Comparison of ENCODE assay signal across 19 cellular contexts in the genomic region with DNA sequence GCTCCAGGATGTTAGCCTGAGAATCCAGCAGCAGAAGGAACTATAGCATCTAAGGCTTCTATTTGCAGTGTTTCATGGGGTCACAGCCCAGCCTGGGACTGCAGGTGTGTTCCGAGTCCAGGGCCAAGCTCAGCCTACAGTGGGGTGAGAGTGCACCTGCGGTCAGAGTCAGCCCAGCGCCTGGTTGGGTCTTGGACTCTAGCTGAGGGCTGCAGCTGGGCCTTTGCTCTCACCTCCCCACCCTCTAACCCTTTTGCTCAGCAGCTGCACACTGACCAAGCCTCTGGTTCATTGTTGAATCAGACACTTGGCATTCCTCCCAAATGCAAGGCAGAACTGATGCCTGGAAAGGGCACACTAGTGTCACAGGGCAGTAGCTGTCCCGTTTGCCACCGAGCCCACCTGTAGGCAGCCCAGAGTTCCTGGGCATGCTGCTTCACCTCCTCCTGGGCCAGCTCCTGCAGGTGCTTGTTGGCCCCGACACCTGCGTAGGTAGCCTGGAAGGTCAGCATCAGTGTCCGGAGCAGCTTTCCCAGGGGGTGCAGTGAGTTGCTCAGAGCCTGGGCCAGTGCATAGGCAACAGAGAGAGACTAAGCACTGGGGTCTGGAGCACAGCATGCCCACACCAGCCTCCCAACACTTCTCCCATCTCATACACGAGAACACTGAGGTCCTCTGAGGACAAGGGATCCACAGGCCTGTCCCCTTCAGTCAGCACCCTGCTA. TPM values are rescaled to one million over a fixed set of nuclear protein-coding genes. Genes with fewer than 3 reads are reported as not detected.
DNase-seq lines count a peak whose midpoint lies in the region; ATAC-seq and TF ChIP-seq lines count a peak whose summit lies in the region.
"Had no signal": no experiment of that assay in that cellular context is flagged by ENCODE, and none has a peak within 500 bp of the region (broad histone marks: within the 10 kb centered on the region; RNA-seq: fewer than 3 reads in every experiment).

No MANE protein-coding gene starts in this region.

- no peaks in the 10 kb centered on the region for H3K9me3 ChIP-seq in MG63
- no peaks in the 10 kb centered on the region for H3K9me3 ChIP-seq in CD8-positive, alpha-beta T cell (ENCODE audit: low read length)
- H3K9me3 ChIP-seq: gastrocnemius medialis, thoracic aorta had no signal

- no peak for TF ChIP-seq CTCF in glutamatergic neuron (IDR thresholded peaks at IDR 0.05; ENCODE audit: partially characterized antibody, unreplicated experiment)
- no peak for TF ChIP-seq CTCF in CD8-positive, alpha-beta T cell (IDR thresholded peaks at IDR 0.05)

- no peak for ATAC-seq in HG03139 (IDR thresholded peaks at IDR 0.05; ENCODE audit: unreplicated experiment)
- no peak for ATAC-seq in GM18511 (IDR thresholded peaks at IDR 0.05; ENCODE audit: unreplicated experiment)
- ATAC-seq in CD8-positive, alpha-beta T cell: no peak

- H3K27me3 ChIP-seq in MG63: no peaks in the 10 kb centered on the region
- H3K27me3 ChIP-seq in CD8-positive, alpha-beta T cell (ENCODE audit: insufficient read depth, low read length): no peaks in the 10 kb centered on the region
- H3K27me3 ChIP-seq: cardiac muscle cell, gastrocnemius medialis had no signal

- H3K4me3 ChIP-seq in MG63: no peak overlapping the region
- H3K4me3 ChIP-seq in CD8-positive, alpha-beta T cell (ENCODE audit: low read depth, low read length): no peak overlapping the region
- H3K4me3 ChIP-seq: cardiac muscle cell, gastrocnemius medialis, thoracic aorta had no signal

- H3K27ac ChIP-seq in CD8-positive, alpha-beta T cell (ENCODE audit: low read depth, low read length): no peak overlapping the region
- H3K27ac ChIP-seq: cardiac muscle cell, gastrocnemius medialis, parathyroid adenoma, thoracic aorta had no signal

- POLR2A ChIA-PET in CD8-positive, alpha-beta T cell (lab: Charles Lee): no interaction called here

- H3K4me1 Mint-ChIP-seq in glutamatergic neuron (ENCODE audit: low read depth, unreplicated experiment): no peaks in the 10 kb centered on the region
- H3K4me1 Mint-ChIP-seq in CD8-positive, alpha-beta T cell (ENCODE audit: low read depth): no peaks in the 10 kb centered on the region
- H3K4me1 Mint-ChIP-seq: activated naive CD8-positive, alpha-beta T cell treated with anti-CD3 and anti-CD28 coated beads, Interleukin-2, amount 10 ng/mL, durations not matched to agents 7 days and 5 days had no signal

- no peaks in the 10 kb centered on the region for H3K36me3 ChIP-seq in MG63
- H3K36me3 ChIP-seq in CD8-positive, alpha-beta T cell (ENCODE audit: insufficient read depth, low read length): no peaks in the 10 kb centered on the region
- H3K36me3 ChIP-seq: cardiac muscle cell, thoracic aorta had no signal

- H3K4me1 ChIP-seq in CD8-positive, alpha-beta T cell (ENCODE audit: insufficient read depth, low read length): no peaks in the 10 kb centered on the region
- H3K4me1 ChIP-seq: gastrocnemius medialis, parathyroid adenoma had no signal

- no peak overlapping the region for H3K4me3 Mint-ChIP-seq in glutamatergic neuron (ENCODE audit: unreplicated experiment)
- no peak overlapping the region for H3K4me3 Mint-ChIP-seq in CD8-positive, alpha-beta T cell
- H3K4me3 Mint-ChIP-seq: activated naive CD8-positive, alpha-beta T cell treated with anti-CD3 and anti-CD28 coated beads, Interleukin-2, amount 10 ng/mL, durations not matched to agents 7 days and 5 days had no signal

- H3K36me3 Mint-ChIP-seq in glutamatergic neuron (ENCODE audit: unreplicated experiment): no peaks in the 10 kb centered on the region
- H3K36me3 Mint-ChIP-seq in CD8-positive, alpha-beta T cell: peaks cover 4% of the 10 kb centered on the region
- H3K36me3 Mint-ChIP-seq: activated naive CD8-positive, alpha-beta T cell treated with anti-CD3 and anti-CD28 coated beads, Interleukin-2, amount 10 ng/mL, durations not matched to agents 7 days and 5 days had no signal

- DNase-seq in AG08396 (ENCODE audit: low spot score) (peak; percentile 66), MG63 (peak; percentile 32), glutamatergic neuron (peak; percentile 4), myocyte (ENCODE audit: low read depth) (peak; percentile 92), NCI-H345 (lab: John Stamatoyannopoulos, UW) (no peak)
- no peak for DNase-seq in CD8-positive, alpha-beta T cell
- DNase-seq: activated CD4-positive, alpha-beta T cell treated with anti-CD3 and anti-CD28 coated beads, Interleukin-2, amount 50 U/mL, for 1 hour; activated naive CD8-positive, alpha-beta T cell treated with anti-CD3 and anti-CD28 coated beads, Interleukin-2, amount 10 ng/mL, durations not matched to agents 7 days and 5 days; activated T-cell treated with anti-CD3 and anti-CD28 coated beads, Interleukin-2, amount 50 U/mL, for 1 hour; gastrocnemius medialis; NCI-H2029; NCI-H748 treated with DMSO at 0.1 percent for 48 hours had no signal

- peaks cover 8% of the 10 kb centered on the region for H3K27me3 Mint-ChIP-seq in glutamatergic neuron (ENCODE audit: unreplicated experiment)
- H3K27me3 Mint-ChIP-seq in CD8-positive, alpha-beta T cell (ENCODE audit: low read depth): no peaks in the 10 kb centered on the region
- H3K27me3 Mint-ChIP-seq: activated naive CD8-positive, alpha-beta T cell treated with anti-CD3 and anti-CD28 coated beads, Interleukin-2, amount 10 ng/mL, durations not matched to agents 7 days and 5 days had no signal

- intact Hi-C loops in CD8-positive, alpha-beta T cell (cut with DNase I, micrococcal nuclease): no loop called here

- H3K27ac Mint-ChIP-seq in glutamatergic neuron (ENCODE audit: unreplicated experiment): no peak overlapping the region
- no peak overlapping the region for H3K27ac Mint-ChIP-seq in CD8-positive, alpha-beta T cell
- H3K27ac Mint-ChIP-seq: activated naive CD8-positive, alpha-beta T cell treated with anti-CD3 and anti-CD28 coated beads, Interleukin-2, amount 10 ng/mL, durations not matched to agents 7 days and 5 days had no signal

- H3K9me3 Mint-ChIP-seq in glutamatergic neuron (ENCODE audit: unreplicated experiment): peaks cover 4% of the 10 kb centered on the region
- no peaks in the 10 kb centered on the region for H3K9me3 Mint-ChIP-seq in CD8-positive, alpha-beta T cell
- H3K9me3 Mint-ChIP-seq: activated naive CD8-positive, alpha-beta T cell treated with anti-CD3 and anti-CD28 coated beads, Interleukin-2, amount 10 ng/mL, durations not matched to agents 7 days and 5 days had no signal

- CTCF ChIA-PET in CD8-positive, alpha-beta T cell (lab: Charles Lee): interaction anchor here (1.1 to 1.8 kb wide), 2 partner anchors 12 to 187 kb away, joined by 5 to 6 read pairs; no protein-coding TSS in a partner anchor

RNA-seq across cellular contexts. Expression of a gene that starts 17.5 kb away (rescaled TPM):
- total RNA-seq in MG63 (2014; rRNA removed; shearing (Covaris generic); ENCODE audit: low replicate concordance): 0.69 and 1.2 TPM in 2 replicates
- total RNA-seq in glutamatergic neuron (ENCODE audit: unreplicated experiment): 0.51 TPM
- total RNA-seq in myocyte: 15.0 and 19.6 TPM in 2 replicates
- polyA plus RNA-seq in myocyte (2012): 6.9 TPM
- 1 to 10 TPM; 6.8 to 7.5 TPM for total RNA-seq in CD8-positive, alpha-beta T cell

RNA-seq across cellular contexts. Expression of a gene that starts 25.2 kb away (rescaled TPM):
- not detected in 2 replicates for total RNA-seq in MG63 (2014; rRNA removed; shearing (Covaris generic); ENCODE audit: low replicate concordance)
- total RNA-seq in glutamatergic neuron (ENCODE audit: unreplicated experiment) (not detected), myocyte (0.42 and 0.43 TPM in 2 replicates)
- polyA plus RNA-seq in myocyte (2012): 0.30 TPM
- total RNA-seq in CD8-positive, alpha-beta T cell: under 1 TPM; 0.19 to 0.28 TPM
- total RNA-seq: thoracic aorta had no signal
- polyA plus RNA-seq: AG04450 had no signal

RNA-seq across cellular contexts. Expression of a gene that starts 41.7 kb away (rescaled TPM):
- total RNA-seq in MG63 (2014; rRNA removed; shearing (Covaris generic); ENCODE audit: low replicate concordance): not detected in 2 replicates
- not detected for total RNA-seq in glutamatergic neuron (ENCODE audit: unreplicated experiment)
- total RNA-seq in myocyte: 0.45 and 0.68 TPM in 2 replicates
- polyA plus RNA-seq in myocyte (2012): 0.04 TPM
- total RNA-seq in CD8-positive, alpha-beta T cell: not detected
- total RNA-seq: activated naive CD8-positive, alpha-beta T cell treated with anti-CD3 and anti-CD28 coated beads, Interleukin-2, amount 10 ng/mL, durations not matched to agents 7 days and 5 days; gastrocnemius medialis; mononuclear cell had no signal
- polyA plus RNA-seq: AG04450 had no signal

Comparison
In these comparisons a context has a peak if more than half of its experiments do, and no peak if none do; other contexts are left out.
1. DNase-seq: peak in AG08396 (single experiment), MG63 (single experiment), glutamatergic neuron (single experiment) and myocyte (single experiment); none in CD8-positive, alpha-beta T cell (0 of 7) and NCI-H345 (single experiment).